In genomic region chr16:67109407-67110135, GRCh38 we compare ENCODE assay signal across 8 cellular contexts. TPM values are rescaled to one million over a fixed set of nuclear protein-coding genes. Genes with fewer than 3 reads are reported as not detected.
DNase-seq lines count a peak whose midpoint lies in the region; ATAC-seq, FAIRE-seq and TF ChIP-seq lines count a peak whose summit lies in the region.

TSS of gene PHAF1 (plus strand) at chr16:67109941. CDS start at chr16:67110176, 235 bp downstream.

- no peaks in the 10 kb centered on the region for H3K9me3 Mint-ChIP-seq in nephron

- peak; percentile 86 for TF ChIP-seq POLR2A in H54 (IDR thresholded peaks at IDR 0.05; ENCODE audit: low read depth, low read length)

- TF ChIP-seq CTCF in fibroblast of the aortic adventitia (IDR thresholded peaks at IDR 0.05; ENCODE audit: insufficient read depth, low read length) = no peak
- TF ChIP-seq CTCF in nephron (IDR thresholded peaks at IDR 0.05; ENCODE audit: unreplicated experiment in 3 of 3) = no peak

- FAIRE-seq in H54 (lab: Jason Lieb, UNC) = no peak

- ATAC-seq in stimulated activated naive CD8-positive, alpha-beta T cell treated with anti-CD3 and anti-CD28 coated beads, Interleukin-15, Interleukin-2, amounts not matched to agents 100 U/mL and 50 U/mL, for 24 hours = peak; percentile 92

- H3K4me3 Mint-ChIP-seq in nephron = peak within 1 kb of the TSS; percentile 99 to 100 (median 100)

- H3K4me3 ChIP-seq in fibroblast of the aortic adventitia (ENCODE audit: low read depth, low read length) = peak within 1 kb of the TSS; percentile 97

- H3K36me3 Mint-ChIP-seq in nephron (ENCODE audit: low read depth) = peaks cover 11% of the 10 kb centered on the region

- H3K27ac Mint-ChIP-seq in nephron = peak within 1 kb of the TSS; percentile 98 to 99 (median 98)

- DNase-seq in ELF-1 (ENCODE audit: low read depth, low spot score) (peak; percentile 97), H54 (ENCODE audit: insufficient read length, low spot score) (peak; percentile 90), M059J (ENCODE audit: low read depth) (peak; percentile 82), SHP77 (lab: John Stamatoyannopoulos, UW) (peak; percentile 76 to 80), fibroblast of the aortic adventitia (ENCODE audit: low read depth) (peak; percentile 88)
- DNase-seq in activated effector memory CD4-positive, alpha-beta T cell treated with anti-CD3 and anti-CD28 coated beads, Interleukin-2, amount 50 U/mL, for 16 hours = peak; percentile 99
- peak; percentile 98 for DNase-seq in stimulated activated naive CD8-positive, alpha-beta T cell treated with anti-CD3 and anti-CD28 coated beads, Interleukin-15, Interleukin-2, amounts not matched to agents 100 U/mL and 50 U/mL, for 24 hours

- H3K27me3 Mint-ChIP-seq in nephron (ENCODE audit: low read depth) = peaks cover 3% of the 10 kb centered on the region

- H3K4me1 Mint-ChIP-seq in nephron = peaks cover 35% of the 10 kb centered on the region

RNA-seq across cellular contexts. Expression of gene PHAF1, which starts in this region (rescaled TPM):
- total RNA-seq in M059J (2014; rRNA removed; shearing (Covaris generic)) = 16.0 and 18.7 TPM in 2 replicates
- total RNA-seq in fibroblast of the aortic adventitia (ENCODE audit: low replicate concordance) = 2.9 and 15.9 TPM in 2 replicates

Comparison
In these comparisons a context has a peak if more than half of its experiments do, and no peak if none do; other contexts are left out.
1. Peak in every context shown above with its lines: DNase-seq, ATAC-seq and H3K4me3 ChIP-seq.